Comparison of ENCODE assay signal across 20 cellular contexts in the genomic region with DNA sequence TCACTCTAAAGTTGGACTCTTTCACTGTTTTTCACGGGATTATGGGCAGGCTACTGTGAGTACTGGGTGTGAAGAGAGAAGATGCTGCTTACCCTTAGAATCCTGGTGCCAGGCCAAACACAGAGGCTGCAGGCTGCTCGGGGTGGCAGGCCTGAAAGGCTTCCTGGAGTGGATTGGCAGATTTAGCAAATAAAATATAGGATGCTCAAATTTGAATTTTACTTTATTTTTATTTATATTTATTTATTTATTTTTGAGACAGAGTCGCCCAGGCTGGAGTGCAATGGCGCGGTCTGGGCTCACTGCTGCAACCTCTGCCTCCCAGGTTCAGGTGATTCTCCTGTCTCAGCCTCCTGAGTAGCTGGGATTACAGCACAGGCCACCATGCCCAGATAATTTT. TPM values are rescaled to one million over a fixed set of nuclear protein-coding genes. Genes with fewer than 3 reads are reported as not detected.
DNase-seq lines count a peak whose midpoint lies in the region; ATAC-seq and TF ChIP-seq lines count a peak whose summit lies in the region.
"Had no signal": no experiment of that assay in that cellular context is flagged by ENCODE, and none has a peak within 500 bp of the region (broad histone marks: within the 10 kb centered on the region; RNA-seq: fewer than 3 reads in every experiment).

No MANE protein-coding gene starts in this region.

- H3K4me3 ChIP-seq in coronary artery (no peak overlapping the region), foreskin fibroblast (ENCODE audit: low read depth in 1 of 2, low read length in 2 of 2) (no peak overlapping the region)
- H3K4me3 ChIP-seq: BLaER1 treated with 17β-estradiol and CSF1 and Interleukin-3, amounts not matched to agents 10 nM and 100 nM; GM12878 had no signal

- intact Hi-C loops in posterior vena cava (cut with DNase I): loop anchor here (5.0 to 10.0 kb wide), 2 partner anchors 38 to 256 kb away; a partner anchor contains a TSS

- H3K9me3 Mint-ChIP-seq in activated T-cell treated with anti-CD3 and anti-CD28 coated beads, Interleukin-2, amount 50 U/mL, for 72 hours: no peaks in the 10 kb centered on the region
- H3K9me3 Mint-ChIP-seq: CD8-positive, alpha-beta T cell; HFFc6 had no signal

- no peak for ATAC-seq in activated T-cell treated with anti-CD3 and anti-CD28 coated beads, Interleukin-2, amount 50 U/mL, for 72 hours (replicated peaks in 1 of 2)
- ATAC-seq: CD8-positive, alpha-beta T cell; GM12878; HCT116 had no signal

- H3K27ac Mint-ChIP-seq in activated T-cell treated with anti-CD3 and anti-CD28 coated beads, Interleukin-2, amount 50 U/mL, for 72 hours: no peak overlapping the region
- H3K27ac Mint-ChIP-seq: B cell, HFFc6 had no signal

- peaks cover 26% of the 10 kb centered on the region for H3K4me1 Mint-ChIP-seq in activated T-cell treated with anti-CD3 and anti-CD28 coated beads, Interleukin-2, amount 50 U/mL, for 72 hours (ENCODE audit: low read depth)

- no peak overlapping the region for H3K27ac ChIP-seq in coronary artery
- H3K27ac ChIP-seq: BLaER1 treated with 17β-estradiol and CSF1 and Interleukin-3, amounts not matched to agents 10 nM and 100 nM had no signal

- H3K36me3 Mint-ChIP-seq in activated T-cell treated with anti-CD3 and anti-CD28 coated beads, Interleukin-2, amount 50 U/mL, for 72 hours (ENCODE audit: insufficient read depth in 2 of 2): no peaks in the 10 kb centered on the region
- H3K36me3 Mint-ChIP-seq: CD8-positive, alpha-beta T cell had no signal

- peak; percentile 2 for DNase-seq in activated T-cell treated with anti-CD3 and anti-CD28 coated beads, Interleukin-2, amount 50 U/mL, for 1 hour
- no peak for DNase-seq in activated T-cell treated with anti-CD3 and anti-CD28 coated beads, Interleukin-2, amount 50 U/mL, for 72 hours
- DNase-seq in coronary artery (ENCODE audit: low spot score) (peak; percentile 36), posterior vena cava (ENCODE audit: low spot score) (peak; percentile 57), foreskin fibroblast (no peak), NCI-H2107 (lab: John Stamatoyannopoulos, UW) (no peak), COR-L47 (lab: John Stamatoyannopoulos, UW) (no peak)
- DNase-seq: 8988T; CD8-positive, alpha-beta T cell; DMS 273 treated with DMSO at 0.1 percent for 48 hours; DMS53; DND-41; EL; GOT3; H7; HFFc6 had no signal

- H3K4me3 Mint-ChIP-seq in activated T-cell treated with anti-CD3 and anti-CD28 coated beads, Interleukin-2, amount 50 U/mL, for 72 hours: no peak overlapping the region
- H3K4me3 Mint-ChIP-seq: B cell; CD8-positive, alpha-beta T cell; HFFc6 had no signal

- no peaks in the 10 kb centered on the region for H3K27me3 Mint-ChIP-seq in activated T-cell treated with anti-CD3 and anti-CD28 coated beads, Interleukin-2, amount 50 U/mL, for 72 hours (ENCODE audit: low read depth)

- no peak for TF ChIP-seq CTCF in coronary artery (IDR thresholded peaks at IDR 0.05)
- TF ChIP-seq CTCF in foreskin fibroblast (IDR thresholded peaks at IDR 0.05; ENCODE audit: low read depth, low read length): no peak

RNA-seq across cellular contexts. Expression of a gene that starts 14.9 kb away (rescaled TPM):
- under 1 TPM in 1 of 2 donors, not detected in 1; 0.07 TPM for total RNA-seq in activated T-cell treated with anti-CD3 and anti-CD28 coated beads, Interleukin-2, amount 50 U/mL, for 72 hours
- 1 to 10 TPM in 1 of 2 donors, under 1 TPM in 1; 0.71 to 1.2 TPM for total RNA-seq in posterior vena cava
- total RNA-seq: B cell, HFFc6 had no signal

RNA-seq across cellular contexts. Expression of a gene that starts 40.5 kb away (rescaled TPM):
- 1,000 to 10,000 TPM; 2,889 to 2,909 TPM for total RNA-seq in activated T-cell treated with anti-CD3 and anti-CD28 coated beads, Interleukin-2, amount 50 U/mL, for 72 hours
- 1,000 to 10,000 TPM; 1,084 to 1,135 TPM for total RNA-seq in posterior vena cava

RNA-seq across cellular contexts. Expression of a gene that starts 43.2 kb away (rescaled TPM):
- total RNA-seq in activated T-cell treated with anti-CD3 and anti-CD28 coated beads, Interleukin-2, amount 50 U/mL, for 72 hours: 10 to 100 TPM; 10.5 to 15.3 TPM
- 10 to 100 TPM in 1 of 2 donors, 1 to 10 TPM in 1; 8.8 to 11.3 TPM for total RNA-seq in posterior vena cava

Comparison
In these comparisons a context has a peak if more than half of its experiments do, and no peak if none do; other contexts are left out.
1. DNase-seq: peak in activated T-cell treated with anti-CD3 and anti-CD28 coated beads, Interleukin-2, amount 50 U/mL, for 1 hour (single experiment), coronary artery (single experiment) and posterior vena cava (single experiment); none in activated T-cell treated with anti-CD3 and anti-CD28 coated beads, Interleukin-2, amount 50 U/mL, for 72 hours (0 of 2), foreskin fibroblast (0 of 2), NCI-H2107 (single experiment) and COR-L47 (single experiment).